In the genomic region with DNA sequence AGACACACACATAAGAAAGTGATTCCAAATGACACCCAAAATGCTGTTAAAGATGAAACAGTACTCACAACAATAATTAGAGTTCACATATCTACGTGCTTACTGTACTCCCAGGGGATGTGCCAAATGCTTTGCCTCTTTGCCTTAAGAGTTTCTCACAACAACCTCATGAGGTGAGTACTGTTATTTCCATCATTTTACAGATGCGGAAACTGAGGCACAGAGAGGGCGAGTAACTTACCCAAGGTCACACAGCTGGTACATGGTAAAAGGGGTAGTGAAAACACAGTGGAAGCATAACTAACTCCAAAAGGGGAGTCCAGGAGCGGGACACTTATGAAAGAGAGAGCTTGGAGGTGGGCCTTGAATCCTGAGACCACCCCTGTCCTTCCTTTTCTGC, we compare ENCODE assay signal across 1 cellular context.
TF ChIP-seq lines count a peak whose summit lies in the region.

No MANE protein-coding gene starts in this region.

TF ChIP-seq in H1, 55 proteins besides CTCF, POLR2A, EP300 and RAD21 (continued from another document):
- TF ChIP-seq, protein P1, sequence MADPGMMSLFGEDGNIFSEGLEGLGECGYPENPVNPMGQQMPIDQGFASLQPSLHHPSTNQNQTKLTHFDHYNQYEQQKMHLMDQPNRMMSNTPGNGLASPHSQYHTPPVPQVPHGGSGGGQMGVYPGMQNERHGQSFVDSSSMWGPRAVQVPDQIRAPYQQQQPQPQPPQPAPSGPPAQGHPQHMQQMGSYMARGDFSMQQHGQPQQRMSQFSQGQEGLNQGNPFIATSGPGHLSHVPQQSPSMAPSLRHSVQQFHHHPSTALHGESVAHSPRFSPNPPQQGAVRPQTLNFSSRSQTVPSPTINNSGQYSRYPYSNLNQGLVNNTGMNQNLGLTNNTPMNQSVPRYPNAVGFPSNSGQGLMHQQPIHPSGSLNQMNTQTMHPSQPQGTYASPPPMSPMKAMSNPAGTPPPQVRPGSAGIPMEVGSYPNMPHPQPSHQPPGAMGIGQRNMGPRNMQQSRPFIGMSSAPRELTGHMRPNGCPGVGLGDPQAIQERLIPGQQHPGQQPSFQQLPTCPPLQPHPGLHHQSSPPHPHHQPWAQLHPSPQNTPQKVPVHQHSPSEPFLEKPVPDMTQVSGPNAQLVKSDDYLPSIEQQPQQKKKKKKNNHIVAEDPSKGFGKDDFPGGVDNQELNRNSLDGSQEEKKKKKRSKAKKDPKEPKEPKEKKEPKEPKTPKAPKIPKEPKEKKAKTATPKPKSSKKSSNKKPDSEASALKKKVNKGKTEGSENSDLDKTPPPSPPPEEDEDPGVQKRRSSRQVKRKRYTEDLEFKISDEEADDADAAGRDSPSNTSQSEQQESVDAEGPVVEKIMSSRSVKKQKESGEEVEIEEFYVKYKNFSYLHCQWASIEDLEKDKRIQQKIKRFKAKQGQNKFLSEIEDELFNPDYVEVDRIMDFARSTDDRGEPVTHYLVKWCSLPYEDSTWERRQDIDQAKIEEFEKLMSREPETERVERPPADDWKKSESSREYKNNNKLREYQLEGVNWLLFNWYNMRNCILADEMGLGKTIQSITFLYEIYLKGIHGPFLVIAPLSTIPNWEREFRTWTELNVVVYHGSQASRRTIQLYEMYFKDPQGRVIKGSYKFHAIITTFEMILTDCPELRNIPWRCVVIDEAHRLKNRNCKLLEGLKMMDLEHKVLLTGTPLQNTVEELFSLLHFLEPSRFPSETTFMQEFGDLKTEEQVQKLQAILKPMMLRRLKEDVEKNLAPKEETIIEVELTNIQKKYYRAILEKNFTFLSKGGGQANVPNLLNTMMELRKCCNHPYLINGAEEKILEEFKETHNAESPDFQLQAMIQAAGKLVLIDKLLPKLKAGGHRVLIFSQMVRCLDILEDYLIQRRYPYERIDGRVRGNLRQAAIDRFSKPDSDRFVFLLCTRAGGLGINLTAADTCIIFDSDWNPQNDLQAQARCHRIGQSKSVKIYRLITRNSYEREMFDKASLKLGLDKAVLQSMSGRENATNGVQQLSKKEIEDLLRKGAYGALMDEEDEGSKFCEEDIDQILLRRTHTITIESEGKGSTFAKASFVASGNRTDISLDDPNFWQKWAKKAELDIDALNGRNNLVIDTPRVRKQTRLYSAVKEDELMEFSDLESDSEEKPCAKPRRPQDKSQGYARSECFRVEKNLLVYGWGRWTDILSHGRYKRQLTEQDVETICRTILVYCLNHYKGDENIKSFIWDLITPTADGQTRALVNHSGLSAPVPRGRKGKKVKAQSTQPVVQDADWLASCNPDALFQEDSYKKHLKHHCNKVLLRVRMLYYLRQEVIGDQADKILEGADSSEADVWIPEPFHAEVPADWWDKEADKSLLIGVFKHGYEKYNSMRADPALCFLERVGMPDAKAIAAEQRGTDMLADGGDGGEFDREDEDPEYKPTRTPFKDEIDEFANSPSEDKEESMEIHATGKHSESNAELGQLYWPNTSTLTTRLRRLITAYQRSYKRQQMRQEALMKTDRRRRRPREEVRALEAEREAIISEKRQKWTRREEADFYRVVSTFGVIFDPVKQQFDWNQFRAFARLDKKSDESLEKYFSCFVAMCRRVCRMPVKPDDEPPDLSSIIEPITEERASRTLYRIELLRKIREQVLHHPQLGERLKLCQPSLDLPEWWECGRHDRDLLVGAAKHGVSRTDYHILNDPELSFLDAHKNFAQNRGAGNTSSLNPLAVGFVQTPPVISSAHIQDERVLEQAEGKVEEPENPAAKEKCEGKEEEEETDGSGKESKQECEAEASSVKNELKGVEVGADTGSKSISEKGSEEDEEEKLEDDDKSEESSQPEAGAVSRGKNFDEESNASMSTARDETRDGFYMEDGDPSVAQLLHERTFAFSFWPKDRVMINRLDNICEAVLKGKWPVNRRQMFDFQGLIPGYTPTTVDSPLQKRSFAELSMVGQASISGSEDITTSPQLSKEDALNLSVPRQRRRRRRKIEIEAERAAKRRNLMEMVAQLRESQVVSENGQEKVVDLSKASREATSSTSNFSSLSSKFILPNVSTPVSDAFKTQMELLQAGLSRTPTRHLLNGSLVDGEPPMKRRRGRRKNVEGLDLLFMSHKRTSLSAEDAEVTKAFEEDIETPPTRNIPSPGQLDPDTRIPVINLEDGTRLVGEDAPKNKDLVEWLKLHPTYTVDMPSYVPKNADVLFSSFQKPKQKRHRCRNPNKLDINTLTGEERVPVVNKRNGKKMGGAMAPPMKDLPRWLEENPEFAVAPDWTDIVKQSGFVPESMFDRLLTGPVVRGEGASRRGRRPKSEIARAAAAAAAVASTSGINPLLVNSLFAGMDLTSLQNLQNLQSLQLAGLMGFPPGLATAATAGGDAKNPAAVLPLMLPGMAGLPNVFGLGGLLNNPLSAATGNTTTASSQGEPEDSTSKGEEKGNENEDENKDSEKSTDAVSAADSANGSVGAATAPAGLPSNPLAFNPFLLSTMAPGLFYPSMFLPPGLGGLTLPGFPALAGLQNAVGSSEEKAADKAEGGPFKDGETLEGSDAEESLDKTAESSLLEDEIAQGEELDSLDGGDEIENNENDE (IDR thresholded peaks at IDR 0.05; ENCODE audit: insufficient replicate concordance, low read length), result no peak
